ENCODE assay signal across 8 cellular contexts in genomic region chr9:131125288-131126058, GRCh38. TPM values are rescaled to one million over a fixed set of nuclear protein-coding genes. Genes with fewer than 3 reads are reported as not detected.
DNase-seq lines count a peak whose midpoint lies in the region; ATAC-seq and TF ChIP-seq lines count a peak whose summit lies in the region.

Gene NUP214 (plus strand): TSS chr9:131125586. CDS start chr9:131125705, 119 bp downstream.

- in situ Hi-C loops in GM13977 (cut with MboI; ENCODE audit: low pct_unique_long_range_greater_than_20kb, low sequenced_read_pairs, unreplicated experiment) = no loop called here

- peaks cover 24% of the 10 kb centered on the region for H3K4me1 Mint-ChIP-seq in T-helper 1 cell treated with Interleukin-12 subunit alpha and Interleukin-12 subunit beta and Interleukin-4 antibody, amounts not matched to agents 30 μg/mL and 1 μg/mL, for 36 hours (ENCODE audit: low read depth)
- H3K4me1 Mint-ChIP-seq in progenitor cell of endocrine pancreas (ENCODE audit: low read depth) = peaks cover 11% of the 10 kb centered on the region

- H3K36me3 ChIP-seq in left ventricle myocardium inferior = peaks cover 46% of the 10 kb centered on the region

- peak; percentile 98 for DNase-seq in GM13977 (ENCODE audit: low spot score)
- DNase-seq in NCI-H1694 (lab: John Stamatoyannopoulos, UW) = peak; percentile 91
- peak; percentile 77 to 100 (median 97) for DNase-seq in amygdala (lab: John Stamatoyannopoulos, UW)
- DNase-seq in left ventricle myocardium inferior = peak; percentile 99
- peak; percentile 97 for DNase-seq in progenitor cell of endocrine pancreas (ENCODE audit: low spot score, unreplicated experiment)
- peak; percentile 99 for DNase-seq in ureter (ENCODE audit: low spot score)

- H3K27ac Mint-ChIP-seq in T-helper 1 cell treated with Interleukin-12 subunit alpha and Interleukin-12 subunit beta and Interleukin-4 antibody, amounts not matched to agents 30 μg/mL and 1 μg/mL, for 36 hours = peak within 1 kb of the TSS; percentile 98
- peak within 1 kb of the TSS; percentile 99 for H3K27ac Mint-ChIP-seq in progenitor cell of endocrine pancreas

- H3K4me1 ChIP-seq in left ventricle myocardium inferior = peaks cover 33% of the 10 kb centered on the region

- intact Hi-C loops in left ventricle myocardium inferior (cut with micrococcal nuclease) = no loop called here

- H3K4me3 Mint-ChIP-seq in T-helper 1 cell treated with Interleukin-12 subunit alpha and Interleukin-12 subunit beta and Interleukin-4 antibody, amounts not matched to agents 30 μg/mL and 1 μg/mL, for 36 hours = peak within 1 kb of the TSS; percentile 99
- peak within 1 kb of the TSS; percentile 98 for H3K4me3 Mint-ChIP-seq in progenitor cell of endocrine pancreas (ENCODE audit: low read depth)

- H3K27me3 ChIP-seq in left ventricle myocardium inferior (ENCODE audit: low read depth) = no peaks in the 10 kb centered on the region

- H3K27me3 Mint-ChIP-seq in T-helper 1 cell treated with Interleukin-12 subunit alpha and Interleukin-12 subunit beta and Interleukin-4 antibody, amounts not matched to agents 30 μg/mL and 1 μg/mL, for 36 hours (ENCODE audit: low read depth) = peaks cover 3% of the 10 kb centered on the region
- no peaks in the 10 kb centered on the region for H3K27me3 Mint-ChIP-seq in progenitor cell of endocrine pancreas

- TF ChIP-seq CTCF in GM13977 (IDR thresholded peaks at IDR 0.05; ENCODE audit: extremely low read depth, insufficient read depth, missing control alignments) = no peak
- TF ChIP-seq CTCF in left ventricle myocardium inferior (IDR thresholded peaks at IDR 0.05; ENCODE audit: borderline replicate concordance) = no peak
- TF ChIP-seq CTCF in progenitor cell of endocrine pancreas (IDR thresholded peaks at IDR 0.05; ENCODE audit: unreplicated experiment) = no peak

- H3K9me3 Mint-ChIP-seq in T-helper 1 cell treated with Interleukin-12 subunit alpha and Interleukin-12 subunit beta and Interleukin-4 antibody, amounts not matched to agents 30 μg/mL and 1 μg/mL, for 36 hours = no peaks in the 10 kb centered on the region
- H3K9me3 Mint-ChIP-seq in progenitor cell of endocrine pancreas (ENCODE audit: low read depth) = no peaks in the 10 kb centered on the region

- H3K36me3 Mint-ChIP-seq in T-helper 1 cell treated with Interleukin-12 subunit alpha and Interleukin-12 subunit beta and Interleukin-4 antibody, amounts not matched to agents 30 μg/mL and 1 μg/mL, for 36 hours (ENCODE audit: low read depth) = peaks cover 28% of the 10 kb centered on the region
- H3K36me3 Mint-ChIP-seq in progenitor cell of endocrine pancreas (ENCODE audit: insufficient read depth) = peaks cover 12% of the 10 kb centered on the region

- ATAC-seq in HG02884 (IDR thresholded peaks at IDR 0.05; ENCODE audit: unreplicated experiment) = peak; percentile 94

- H3K27ac ChIP-seq in left ventricle myocardium inferior (replicated peaks) = peak within 1 kb of the TSS; percentile 83

- H3K4me3 ChIP-seq in left ventricle myocardium inferior = peak within 1 kb of the TSS; percentile 85

- no peaks in the 10 kb centered on the region for H3K9me3 ChIP-seq in left ventricle myocardium inferior (replicated peaks)

RNA-seq across cellular contexts. Expression of gene NUP214, which starts in this region (rescaled TPM):
- total RNA-seq in left ventricle myocardium inferior (24.7 TPM), progenitor cell of endocrine pancreas (61.0 and 62.2 TPM in 2 replicates), ureter (83.3 TPM)

Comparison
In these comparisons a context has a peak if more than half of its experiments do, and no peak if none do; other contexts are left out.
1. Peak in every context shown above with its lines: DNase-seq, ATAC-seq, H3K4me3 ChIP-seq and H3K27ac ChIP-seq.